1 cellular context compared by ENCODE assay signal in genomic region chrX:50431623-50432022, GRCh38.
A peak's percentile ranks its signal among the peaks of the same experiment; 100 is the strongest.
TF ChIP-seq lines count a peak whose summit lies in the region.

No MANE protein-coding gene starts in this region.

TF ChIP-seq in HepG2, 621 proteins besides CTCF, POLR2A, EP300 and RAD21 (continued from another document and continues in another):
- TF ChIP-seq, protein P1, sequence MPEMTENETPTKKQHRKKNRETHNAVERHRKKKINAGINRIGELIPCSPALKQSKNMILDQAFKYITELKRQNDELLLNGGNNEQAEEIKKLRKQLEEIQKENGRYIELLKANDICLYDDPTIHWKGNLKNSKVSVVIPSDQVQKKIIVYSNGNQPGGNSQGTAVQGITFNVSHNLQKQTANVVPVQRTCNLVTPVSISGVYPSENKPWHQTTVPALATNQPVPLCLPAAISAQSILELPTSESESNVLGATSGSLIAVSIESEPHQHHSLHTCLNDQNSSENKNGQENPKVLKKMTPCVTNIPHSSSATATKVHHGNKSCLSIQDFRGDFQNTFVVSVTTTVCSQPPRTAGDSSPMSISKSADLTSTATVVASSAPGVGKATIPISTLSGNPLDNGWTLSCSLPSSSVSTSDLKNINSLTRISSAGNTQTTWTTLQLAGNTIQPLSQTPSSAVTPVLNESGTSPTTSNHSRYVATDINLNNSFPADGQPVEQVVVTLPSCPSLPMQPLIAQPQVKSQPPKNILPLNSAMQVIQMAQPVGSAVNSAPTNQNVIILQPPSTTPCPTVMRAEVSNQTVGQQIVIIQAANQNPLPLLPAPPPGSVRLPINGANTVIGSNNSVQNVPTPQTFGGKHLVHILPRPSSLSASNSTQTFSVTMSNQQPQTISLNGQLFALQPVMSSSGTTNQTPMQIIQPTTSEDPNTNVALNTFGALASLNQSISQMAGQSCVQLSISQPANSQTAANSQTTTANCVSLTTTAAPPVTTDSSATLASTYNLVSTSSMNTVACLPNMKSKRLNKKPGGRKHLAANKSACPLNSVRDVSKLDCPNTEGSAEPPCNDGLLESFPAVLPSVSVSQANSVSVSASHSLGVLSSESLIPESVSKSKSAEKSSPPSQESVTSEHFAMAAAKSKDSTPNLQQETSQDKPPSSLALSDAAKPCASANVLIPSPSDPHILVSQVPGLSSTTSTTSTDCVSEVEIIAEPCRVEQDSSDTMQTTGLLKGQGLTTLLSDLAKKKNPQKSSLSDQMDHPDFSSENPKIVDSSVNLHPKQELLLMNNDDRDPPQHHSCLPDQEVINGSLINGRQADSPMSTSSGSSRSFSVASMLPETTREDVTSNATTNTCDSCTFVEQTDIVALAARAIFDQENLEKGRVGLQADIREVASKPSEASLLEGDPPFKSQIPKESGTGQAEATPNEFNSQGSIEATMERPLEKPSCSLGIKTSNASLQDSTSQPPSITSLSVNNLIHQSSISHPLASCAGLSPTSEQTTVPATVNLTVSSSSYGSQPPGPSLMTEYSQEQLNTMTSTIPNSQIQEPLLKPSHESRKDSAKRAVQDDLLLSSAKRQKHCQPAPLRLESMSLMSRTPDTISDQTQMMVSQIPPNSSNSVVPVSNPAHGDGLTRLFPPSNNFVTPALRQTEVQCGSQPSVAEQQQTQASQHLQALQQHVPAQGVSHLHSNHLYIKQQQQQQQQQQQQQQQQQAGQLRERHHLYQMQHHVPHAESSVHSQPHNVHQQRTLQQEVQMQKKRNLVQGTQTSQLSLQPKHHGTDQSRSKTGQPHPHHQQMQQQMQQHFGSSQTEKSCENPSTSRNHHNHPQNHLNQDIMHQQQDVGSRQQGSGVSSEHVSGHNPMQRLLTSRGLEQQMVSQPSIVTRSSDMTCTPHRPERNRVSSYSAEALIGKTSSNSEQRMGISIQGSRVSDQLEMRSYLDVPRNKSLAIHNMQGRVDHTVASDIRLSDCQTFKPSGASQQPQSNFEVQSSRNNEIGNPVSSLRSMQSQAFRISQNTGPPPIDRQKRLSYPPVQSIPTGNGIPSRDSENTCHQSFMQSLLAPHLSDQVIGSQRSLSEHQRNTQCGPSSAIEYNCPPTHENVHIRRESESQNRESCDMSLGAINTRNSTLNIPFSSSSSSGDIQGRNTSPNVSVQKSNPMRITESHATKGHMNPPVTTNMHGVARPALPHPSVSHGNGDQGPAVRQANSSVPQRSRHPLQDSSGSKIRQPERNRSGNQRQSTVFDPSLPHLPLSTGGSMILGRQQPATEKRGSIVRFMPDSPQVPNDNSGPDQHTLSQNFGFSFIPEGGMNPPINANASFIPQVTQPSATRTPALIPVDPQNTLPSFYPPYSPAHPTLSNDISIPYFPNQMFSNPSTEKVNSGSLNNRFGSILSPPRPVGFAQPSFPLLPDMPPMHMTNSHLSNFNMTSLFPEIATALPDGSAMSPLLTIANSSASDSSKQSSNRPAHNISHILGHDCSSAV (CRISPR knock-in tag; IDR thresholded peaks at IDR 0.05; ENCODE audit: borderline replicate concordance), result no peak
- TF ChIP-seq ZFP62 (CRISPR knock-in tag; IDR thresholded peaks at IDR 0.05) (no peak), PCBP2 (optimal IDR thresholded peaks at IDR 0.05; ENCODE audit: low read depth, low read length, poor library complexity, severe bottlenecking) (no peak), ESRRA (CRISPR knock-in tag; IDR thresholded peaks at IDR 0.05; ENCODE audit: low read depth) (no peak), KDM6A (CRISPR knock-in tag; IDR thresholded peaks at IDR 0.05; ENCODE audit: low read depth) (0 out of 2 replicates have a peak, but pooled peaks have one; percentile 22), ZNF678 (CRISPR knock-in tag; IDR thresholded peaks at IDR 0.05) (no peak), MED1 (CRISPR knock-in tag; IDR thresholded peaks at IDR 0.05) (0 out of 2 replicates have a peak, but pooled peaks have one; percentile 23), ZBED4 (CRISPR knock-in tag; IDR thresholded peaks at IDR 0.05; ENCODE audit: borderline replicate concordance) (no peak), ZBTB44 (CRISPR knock-in tag; IDR thresholded peaks at IDR 0.05) (no peak), TERF1 (CRISPR knock-in tag; IDR thresholded peaks at IDR 0.05) (no peak), ZNF570 (CRISPR knock-in tag; IDR thresholded peaks at IDR 0.05; ENCODE audit: borderline replicate concordance) (no peak), SMARCC2 (IDR thresholded peaks at IDR 0.05) (no peak), RNF2 (conservative IDR thresholded peaks at IDR 0.05; ENCODE audit: low read depth) (no peak), ZNF639 (CRISPR knock-in tag; conservative IDR thresholded peaks at IDR 0.05) (no peak), SKI (IDR thresholded peaks at IDR 0.05; ENCODE audit: partially characterized antibody) (no peak), PREB (CRISPR knock-in tag; IDR thresholded peaks at IDR 0.05) (no peak), PRPF4 (IDR thresholded peaks at IDR 0.05; ENCODE audit: low read depth, low read length, poor library complexity, severe bottlenecking) (no peak), ZFP91 (CRISPR knock-in tag; IDR thresholded peaks at IDR 0.05; ENCODE audit: borderline replicate concordance) (no peak), ZNF75D (CRISPR knock-in tag; IDR thresholded peaks at IDR 0.05; ENCODE audit: borderline replicate concordance) (no peak), FLYWCH1 (CRISPR knock-in tag; IDR thresholded peaks at IDR 0.05) (no peak), ZNF710 (CRISPR knock-in tag; IDR thresholded peaks at IDR 0.05; ENCODE audit: borderline replicate concordance) (0 out of 2 replicates have a peak, but pooled peaks have one; percentile 51), ZBTB49 (CRISPR knock-in tag; IDR thresholded peaks at IDR 0.05; ENCODE audit: borderline replicate concordance) (no peak)
- TF ChIP-seq, protein P2, sequence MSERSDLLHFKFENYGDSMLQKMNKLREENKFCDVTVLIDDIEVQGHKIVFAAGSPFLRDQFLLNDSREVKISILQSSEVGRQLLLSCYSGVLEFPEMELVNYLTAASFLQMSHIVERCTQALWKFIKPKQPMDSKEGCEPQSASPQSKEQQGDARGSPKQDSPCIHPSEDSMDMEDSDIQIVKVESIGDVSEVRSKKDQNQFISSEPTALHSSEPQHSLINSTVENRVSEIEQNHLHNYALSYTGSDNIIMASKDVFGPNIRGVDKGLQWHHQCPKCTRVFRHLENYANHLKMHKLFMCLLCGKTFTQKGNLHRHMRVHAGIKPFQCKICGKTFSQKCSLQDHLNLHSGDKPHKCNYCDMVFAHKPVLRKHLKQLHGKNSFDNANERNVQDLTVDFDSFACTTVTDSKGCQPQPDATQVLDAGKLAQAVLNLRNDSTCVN (CRISPR knock-in tag; IDR thresholded peaks at IDR 0.05; ENCODE audit: borderline replicate concordance), result no peak
